Comparison of ENCODE assay signal across 17 cellular contexts in genomic region chr6:30862156-30862875, GRCh38.
"Had no signal": no experiment of that assay in that cellular context is flagged by ENCODE, and none has a peak within 500 bp of the region (broad histone marks: within the 10 kb centered on the region; RNA-seq: fewer than 3 reads in every experiment).

No MANE protein-coding gene starts in this region.

- H3K27ac Mint-ChIP-seq: activated CD4-positive, alpha-beta memory T cell treated with anti-CD3 and anti-CD28 coated beads for 36 hours; activated naive CD4-positive, alpha-beta T cell treated with anti-CD3 and anti-CD28 coated beads for 36 hours; dendritic cell treated with granulocyte-macrophage colony-stimulating factor and Interleukin-4, amounts not matched to agents 40 ng/mL and 50 ng/mL, for 4 days; endodermal cell; stimulated activated naive CD8-positive, alpha-beta T cell treated with anti-CD3 and anti-CD28 coated beads, Interleukin-15, amount 100 ng/mL, for 72 hours had no signal

- H3K4me3 Mint-ChIP-seq: activated CD4-positive, alpha-beta memory T cell treated with anti-CD3 and anti-CD28 coated beads for 36 hours; activated naive CD4-positive, alpha-beta T cell treated with anti-CD3 and anti-CD28 coated beads for 36 hours; dendritic cell treated with granulocyte-macrophage colony-stimulating factor and Interleukin-4, amounts not matched to agents 40 ng/mL and 50 ng/mL, for 4 days; endodermal cell; natural killer cell treated with Interleukin-12 subunit alpha and Interleukin-12 subunit beta and Interleukin-15 and Interleukin-18, amount 100 ng/mL, for 72 hours; stimulated activated naive CD8-positive, alpha-beta T cell treated with anti-CD3 and anti-CD28 coated beads, Interleukin-15, amount 100 ng/mL, for 72 hours had no signal

- H3K27ac ChIP-seq: brain microvascular endothelial cell, vagina had no signal

- H3K4me3 ChIP-seq: vagina had no signal

- H3K27me3 Mint-ChIP-seq: activated CD4-positive, alpha-beta memory T cell treated with anti-CD3 and anti-CD28 coated beads for 36 hours; stimulated activated naive CD8-positive, alpha-beta T cell treated with anti-CD3 and anti-CD28 coated beads, Interleukin-15, amount 100 ng/mL, for 72 hours had no signal

- H3K36me3 ChIP-seq: brain microvascular endothelial cell, vagina had no signal

- H3K4me1 ChIP-seq: vagina had no signal

- H3K27me3 ChIP-seq: brain microvascular endothelial cell, vagina had no signal

- H3K4me1 Mint-ChIP-seq: endodermal cell had no signal

- DNase-seq: activated CD4-positive, alpha-beta memory T cell treated with anti-CD3 and anti-CD28 coated beads for 36 hours; activated CD8-positive, alpha-beta memory T cell treated with anti-CD3 and anti-CD28 coated beads, Interleukin-2, amount 50 U/mL, for 4 hours; activated naive CD4-positive, alpha-beta T cell treated with anti-CD3 and anti-CD28 coated beads for 36 hours; amniotic stem cell; brain microvascular endothelial cell; cerebellar nuclear complex; endodermal cell; hypothalamus; left cardiac atrium; retina; stimulated activated CD4-positive, alpha-beta T cell treated with anti-CD3 and anti-CD28 coated beads, Interleukin-4, amount 100 ng/mL, for 4 hours; stimulated activated naive CD8-positive, alpha-beta T cell treated with anti-CD3 and anti-CD28 coated beads, Interleukin-15, amount 100 ng/mL, for 72 hours; T-helper 9 cell had no signal

- ATAC-seq: esophagus mucosa; left cardiac atrium; natural killer cell treated with Interleukin-12 subunit alpha and Interleukin-12 subunit beta and Interleukin-15 and Interleukin-18, amount 100 ng/mL, for 72 hours; stimulated activated naive CD8-positive, alpha-beta T cell treated with anti-CD3 and anti-CD28 coated beads, Interleukin-15, amount 100 ng/mL, for 72 hours had no signal

- H3K9me3 ChIP-seq: vagina had no signal
